Comparison of ENCODE assay signal across 21 cellular contexts in the genomic region with DNA sequence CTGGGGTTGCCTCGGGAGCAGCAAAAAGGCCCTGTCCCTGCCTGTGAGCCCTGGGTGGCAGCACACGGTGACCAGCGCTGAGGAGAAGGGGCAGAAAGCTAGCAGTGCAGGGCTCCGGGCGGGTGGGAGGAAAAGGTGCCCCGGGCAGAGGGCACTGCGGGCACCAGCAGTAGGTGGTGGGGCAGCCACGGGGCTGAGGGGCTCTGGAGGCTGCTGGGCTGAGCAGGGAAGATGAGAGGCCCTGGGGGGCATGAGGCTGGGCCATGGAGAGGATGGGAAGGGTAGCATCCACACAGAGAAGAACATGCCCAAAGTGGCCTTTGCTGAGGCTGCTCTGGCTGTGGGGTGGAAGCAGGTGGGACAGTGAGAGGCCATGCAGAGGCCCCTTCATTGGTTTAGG.
DNase-seq lines count a peak whose midpoint lies in the region; ATAC-seq, FAIRE-seq and TF ChIP-seq lines count a peak whose summit lies in the region.
"Had no signal": no experiment of that assay in that cellular context is flagged by ENCODE, and none has a peak within 500 bp of the region (broad histone marks: within the 10 kb centered on the region; RNA-seq: fewer than 3 reads in every experiment).

No MANE protein-coding gene starts in this region.

- H3K9ac ChIP-seq in H9 (ENCODE audit: extremely low read depth, insufficient read length, low read length) = no peak overlapping the region
- no peak overlapping the region for H3K9ac ChIP-seq in HepG2 (ENCODE audit: insufficient read depth, low read depth, low read length)

- TF ChIP-seq POLR2A in HepG2 (IDR thresholded peaks at IDR 0.05; ENCODE audit: insufficient read depth in 1 of 2, low read depth in 2 of 2, low read length in 2 of 2) = no peak

- peak; percentile 17 for DNase-seq in activated CD4-positive, CD25-positive, alpha-beta regulatory T cell treated with anti-CD3 and anti-CD28 coated beads, Interleukin-2, amount 50 U/mL, for 72 hours
- DNase-seq in activated CD4-positive, CD25-positive, alpha-beta regulatory T cell (lab: John Stamatoyannopoulos, UW) = no peak
- peak; percentile 10 for DNase-seq in H9
- peak; percentile 29 for DNase-seq in islet precursor cell
- peak; percentile 58 for DNase-seq in type B pancreatic cell (ENCODE audit: extremely low spot score, unreplicated experiment)
- no peak for DNase-seq in HepG2 (ENCODE audit: low spot score)
- DNase-seq in KBM-7 = no peak
- DNase-seq: CD4-positive, CD25-positive, alpha-beta regulatory T cell; DMS153; DND-41; NCI-H1048; NCI-H1417; NCI-H1694; NCI-H2029 treated with DMSO at 0.1 percent for 48 hours; NCI-H2227 treated with DMSO at 0.1 percent for 48 hours; NCI-H526 treated with DMSO at 0.1 percent for 48 hours; SHP77 had no signal

- H3K4me3 Mint-ChIP-seq in H9 = no peak overlapping the region
- no peak overlapping the region for H3K4me3 Mint-ChIP-seq in type B pancreatic cell
- H3K4me3 Mint-ChIP-seq: CD4-positive, CD25-positive, alpha-beta regulatory T cell; IgD-negative memory B cell had no signal

- H3K36me3 Mint-ChIP-seq in H9 (ENCODE audit: insufficient read depth in 1 of 3, low read depth in 3 of 3) (no peaks in the 10 kb centered on the region; a peak in 1 of 7 replicates), type B pancreatic cell (no peaks in the 10 kb centered on the region)
- H3K36me3 Mint-ChIP-seq: CD4-positive, CD25-positive, alpha-beta regulatory T cell; IgD-negative memory B cell had no signal

- no peak overlapping the region for H2AK5ac ChIP-seq in H9 (ENCODE audit: insufficient read length, low read length)

- no peak for FAIRE-seq in HepG2 (lab: Jason Lieb, UNC)
- FAIRE-seq: GM12892 had no signal

- H4K5ac ChIP-seq in H9 (ENCODE audit: insufficient read length, low read depth, low read length) = no peak overlapping the region

- H3K4me2 ChIP-seq in H9 (ENCODE audit: insufficient read depth, insufficient read length, low read length) = no peak overlapping the region
- no peak overlapping the region for H3K4me2 ChIP-seq in HepG2 (ENCODE audit: low read depth, low read length)

- H3K27ac Mint-ChIP-seq in H9 = no peak overlapping the region
- no peak overlapping the region for H3K27ac Mint-ChIP-seq in type B pancreatic cell
- H3K27ac Mint-ChIP-seq: CD4-positive, CD25-positive, alpha-beta regulatory T cell; IgD-negative memory B cell had no signal

- no peaks in the 10 kb centered on the region for H3K4me1 ChIP-seq in H9 (ENCODE audit: insufficient read depth, low read length)
- H3K4me1 ChIP-seq in HepG2 (ENCODE audit: insufficient read depth, low read length) = no peaks in the 10 kb centered on the region

- H3K23ac ChIP-seq in H9 (ENCODE audit: insufficient read length, low read depth, low read length) = no peak overlapping the region

- ATAC-seq in HepG2 (no peak), HG02884 (IDR thresholded peaks at IDR 0.05; ENCODE audit: unreplicated experiment) (no peak)

- H2BK15ac ChIP-seq in H9 (ENCODE audit: low read depth, low read length) = no peak overlapping the region

- H4K8ac ChIP-seq in H9 (replicated peaks; ENCODE audit: insufficient read length, low read depth, low read length) = no peak overlapping the region

- H2AFZ ChIP-seq in H9 (ENCODE audit: low read length) (no peak overlapping the region), HepG2 (ENCODE audit: low read length) (no peak overlapping the region)

- H3K4me3 ChIP-seq in HepG2 (replicated peaks in 1 of 3; ENCODE audit: insufficient read depth in 1 of 3, low read depth in 2 of 3, low read length in 3 of 3) = no peak overlapping the region

- H3K79me2 ChIP-seq in H9 (ENCODE audit: insufficient read depth, low read length) (no peaks in the 10 kb centered on the region), HepG2 (ENCODE audit: insufficient read depth, low read length) (no peaks in the 10 kb centered on the region)

- no peaks in the 10 kb centered on the region for H3K9me3 ChIP-seq in H9 (ENCODE audit: control insufficient read depth, low read depth, low read length)
- no peaks in the 10 kb centered on the region for H3K9me3 ChIP-seq in HepG2 (ENCODE audit: low read length)

- no peak overlapping the region for H3K56ac ChIP-seq in H9 (ENCODE audit: insufficient read length, low read depth, low read length)

- POLR2A ChIA-PET in HepG2 (lab: Yijun Ruan, JAX) = no interaction called here

- H2BK20ac ChIP-seq in H9 (ENCODE audit: low read depth, low read length, poor library complexity, severe bottlenecking) = no peak overlapping the region

- H3K36me3 ChIP-seq in HepG2 (replicated peaks in 1 of 2; ENCODE audit: control insufficient read depth in 1 of 2, insufficient read depth in 2 of 2, low read length in 2 of 2) = no peaks in the 10 kb centered on the region

- in situ Hi-C loops in HepG2 (cut with HindIII; ENCODE audit: extremely low pct_ligation_motif_present, low pct_unique_long_range_greater_than_20kb) = no loop called here
- in situ Hi-C loops in KBM-7 (cut with MboI; ENCODE audit: low pct_unique_long_range_greater_than_20kb, low sequenced_read_pairs) = no loop called here

- no peak overlapping the region for H3K14ac ChIP-seq in H9 (ENCODE audit: insufficient read depth, low read length)

- TF ChIP-seq RAD21 in HepG2 (CRISPR knock-in tag; IDR thresholded peaks at IDR 0.05) = no peak

- no peak overlapping the region for H2BK120ac ChIP-seq in H9 (ENCODE audit: low read depth, low read length, poor library complexity, severe bottlenecking)

- H3K9me3 Mint-ChIP-seq in H9 = peaks cover 5% of the 10 kb centered on the region in 2 experiments; a peak in 4 of 5 replicates
- no peaks in the 10 kb centered on the region for H3K9me3 Mint-ChIP-seq in type B pancreatic cell

- H3K27ac ChIP-seq in H9 (ENCODE audit: insufficient read length, low read depth, low read length) = no peak overlapping the region
- H3K27ac ChIP-seq in HepG2 (ENCODE audit: extremely low read length, insufficient read depth, low read length) = no peak overlapping the region
- H3K27ac ChIP-seq: RWPE1 had no signal

- CTCF ChIA-PET in HepG2 (lab: Yijun Ruan, JAX; ENCODE audit: low intra/inter-chr PET ratio, low total read pairs) = no interaction called here

- H3K27me3 ChIP-seq in H9 (ENCODE audit: insufficient read depth, low read length) (peaks cover 4% of the 10 kb centered on the region; the same call in 1 of the 2 replicates), HepG2 (ENCODE audit: control insufficient read depth in 1 of 2, insufficient read depth in 2 of 2, low read length in 2 of 2) (peaks cover 3 to 18% of the 10 kb centered on the region in 2 experiments; a peak in 3 of 5 replicates)

- no CpG with 5 or more reads among the region's 8 CpGs for WGBS in H9 (ENCODE audit: extremely low coverage, insufficient read length, low lambda C conversion rate)
- WGBS in HepG2 (ENCODE audit: low lambda C conversion rate) = 1% methylated on average over 8 of the region's 8 CpGs

- no peak overlapping the region for H4K91ac ChIP-seq in H9 (ENCODE audit: insufficient read length, low read depth, low read length)

- H3K27me3 Mint-ChIP-seq in H9 (ENCODE audit: low read depth) (peaks cover 14% of the 10 kb centered on the region), type B pancreatic cell (peaks cover 3% of the 10 kb centered on the region)

- no peaks in the 10 kb centered on the region for H3K4me1 Mint-ChIP-seq in H9
- H3K4me1 Mint-ChIP-seq in type B pancreatic cell (ENCODE audit: unreplicated experiment) = no peaks in the 10 kb centered on the region
- H3K4me1 Mint-ChIP-seq: CD4-positive, CD25-positive, alpha-beta regulatory T cell; IgD-negative memory B cell had no signal

- H3K23me2 ChIP-seq in H9 (ENCODE audit: insufficient read length, low read depth, low read length, poor library complexity, severe bottlenecking) = no peaks in the 10 kb centered on the region

- BruUV-seq in HepG2 (replicated peaks; lab: Mats Ljungman, UMichigan) = no TSS peak

- no peak overlapping the region for H3K18ac ChIP-seq in H9 (ENCODE audit: insufficient read length, low read depth, low read length)

- no peak overlapping the region for H3T11ph ChIP-seq in H9 (ENCODE audit: low read length)

- H2BK12ac ChIP-seq in H9 (ENCODE audit: insufficient read length, low read depth, low read length) = no peak overlapping the region

- intact Hi-C loops in HepG2 (cut with micrococcal nuclease; ENCODE audit: unreplicated experiment) = no loop called here

- no peaks in the 10 kb centered on the region for H3K79me1 ChIP-seq in H9 (ENCODE audit: insufficient read depth, low read depth, low read length, poor library complexity, severe bottlenecking)

- TF ChIP-seq EP300 in HepG2 (IDR thresholded peaks at IDR 0.05; ENCODE audit: low read depth in 2 of 2, low read length in 2 of 2) (no peak), HepG2 (CRISPR knock-in tag; IDR thresholded peaks at IDR 0.05; ENCODE audit: borderline replicate concordance) (no peak)

- no peaks in the 10 kb centered on the region for H4K20me1 ChIP-seq in H9 (ENCODE audit: control insufficient read depth, insufficient read depth, insufficient read length)
- H4K20me1 ChIP-seq in HepG2 (ENCODE audit: insufficient read depth, low read length) = no peaks in the 10 kb centered on the region

- no peak for TF ChIP-seq CTCF in H9 (conservative IDR thresholded peaks at IDR 0.05)
- TF ChIP-seq CTCF in type B pancreatic cell (conservative IDR thresholded peaks at IDR 0.05) = no peak
- no peak for TF ChIP-seq CTCF in HepG2 (CRISPR knock-in tag; IDR thresholded peaks at IDR 0.05)

- no peak overlapping the region for H2BK5ac ChIP-seq in H9 (ENCODE audit: insufficient read length, low read length)

- H3K4ac ChIP-seq in H9 (ENCODE audit: low read depth, low read length) = no peak overlapping the region

TF ChIP-seq in HepG2, 621 proteins besides CTCF, POLR2A, EP300 and RAD21 (continues in another document):
- TF ChIP-seq HOXA5 (CRISPR knock-in tag; IDR thresholded peaks at IDR 0.05) (no peak), MXD1 (CRISPR knock-in tag; IDR thresholded peaks at IDR 0.05) (no peak), AHR (CRISPR knock-in tag; IDR thresholded peaks at IDR 0.05) (no peak)

Comparison
In these comparisons a context has a peak if more than half of its experiments do, and no peak if none do; other contexts are left out.
1. DNase-seq: peak in activated CD4-positive, CD25-positive, alpha-beta regulatory T cell treated with anti-CD3 and anti-CD28 coated beads, Interleukin-2, amount 50 U/mL, for 72 hours (single experiment), H9 (single experiment), islet precursor cell (single experiment) and type B pancreatic cell (single experiment); none in activated CD4-positive, CD25-positive, alpha-beta regulatory T cell (0 of 4), HepG2 (single experiment) and KBM-7 (single experiment).